In genomic region chr3:119469378-119470189, GRCh38 we compare ENCODE assay signal across 8 cellular contexts. TPM values are rescaled to one million over a fixed set of nuclear protein-coding genes. Genes with fewer than 3 reads are reported as not detected.
A peak's percentile ranks its signal among the peaks of the same experiment; 100 is the strongest.
DNase-seq lines count a peak whose midpoint lies in the region; ATAC-seq and TF ChIP-seq lines count a peak whose summit lies in the region.

No MANE protein-coding gene starts in this region.

- no peak overlapping the region for H3K27ac ChIP-seq in GM23248
- H3K27ac ChIP-seq in breast epithelium, result peak overlapping the region; percentile 67 to 84
- H3K27ac ChIP-seq in left lung, result peak overlapping the region; percentile 68 to 77

- peak overlapping the region; percentile 99 for H2AFZ ChIP-seq in GM23248

- ATAC-seq in left lung, result peak; percentile 28

- H3K27me3 ChIP-seq in GM23248 (replicated peaks; ENCODE audit: insufficient read depth), result no peaks in the 10 kb centered on the region
- no peaks in the 10 kb centered on the region for H3K27me3 ChIP-seq in breast epithelium
- no peaks in the 10 kb centered on the region for H3K27me3 ChIP-seq in left lung

- peak; percentile 40 for DNase-seq in G401 (ENCODE audit: low spot score)
- DNase-seq in GM23248, result peak; percentile 58
- peak; percentile 49 for DNase-seq in NCI-H146 treated with DMSO at 0.1 percent for 48 hours (lab: John Stamatoyannopoulos, UW; ENCODE audit: unreplicated experiment)
- no peak for DNase-seq in breast epithelium (ENCODE audit: low spot score in 2 of 2)
- DNase-seq in left lung, result peak in 1 of 2 donors; percentile 43
- DNase-seq in superior temporal gyrus (ENCODE audit: extremely low spot score), result peak; percentile 22
- DNase-seq in cerebellum (ENCODE audit: low spot score), result no peak
- DNase-seq in iPS-NIHi7 (ENCODE audit: extremely low spot score), result no peak

- H3K4me3 ChIP-seq in GM23248, result peak overlapping the region; percentile 92
- H3K4me3 ChIP-seq in breast epithelium, result peak overlapping the region; percentile 88 to 97 (median 91)
- peak overlapping the region; percentile 76 to 94 for H3K4me3 ChIP-seq in left lung

- peak overlapping the region; percentile 71 for H3K9ac ChIP-seq in GM23248

- no peak for TF ChIP-seq CTCF in breast epithelium (IDR thresholded peaks at IDR 0.05)
- TF ChIP-seq CTCF in left lung (IDR thresholded peaks at IDR 0.05), result no peak

- no peaks in the 10 kb centered on the region for H3F3A ChIP-seq in GM23248 (ENCODE audit: insufficient read depth)

- H3K36me3 ChIP-seq in GM23248 (ENCODE audit: low read depth) (no peaks in the 10 kb centered on the region), breast epithelium (no peaks in the 10 kb centered on the region), left lung (peaks cover 0 to 33% of the 10 kb centered on the region in 2 donors)

- intact Hi-C loops in breast epithelium (cut with DNase I; ENCODE audit: low total_unique reads), result no loop called here
- intact Hi-C loops in left lung (cut with DNase I), result no loop called here

- H3K9me2 ChIP-seq in GM23248 (ENCODE audit: insufficient read depth), result no peaks in the 10 kb centered on the region

- peaks cover 6% of the 10 kb centered on the region for H3K4me1 ChIP-seq in GM23248 (ENCODE audit: insufficient read depth)
- H3K4me1 ChIP-seq in breast epithelium, result no peaks in the 10 kb centered on the region
- H3K4me1 ChIP-seq in left lung, result peaks cover 9 to 23% of the 10 kb centered on the region in 2 donors

- in situ Hi-C loops in G401 (cut with HindIII; ENCODE audit: low sequenced_read_pairs) (no loop called here), GM23248 (cut with MboI) (no loop called here)

- H3K4me2 ChIP-seq in GM23248 (ENCODE audit: unreplicated experiment), result peak overlapping the region; percentile 87

- H4K20me1 ChIP-seq in GM23248 (ENCODE audit: insufficient read depth), result no peaks in the 10 kb centered on the region

- 6 to 7% methylated on average over 17 of the region's 17 CpGs for WGBS in GM23248 (ENCODE audit: low coverage in 1 of 2, low lambda C conversion rate in 2 of 2, missing lambda C conversion rate in 2 of 2), 2 experiments

- H3K9me3 ChIP-seq in GM23248 (ENCODE audit: low read depth) (no peaks in the 10 kb centered on the region), breast epithelium (no peaks in the 10 kb centered on the region), left lung (no peaks in the 10 kb centered on the region)

- no peak for TF ChIP-seq POLR2A in breast epithelium (IDR thresholded peaks at IDR 0.05)

- peaks cover 9% of the 10 kb centered on the region; the same call in 1 of the 2 replicates for H3K79me2 ChIP-seq in GM23248 (ENCODE audit: insufficient read depth)

RNA-seq across cellular contexts. Expression of gene POGLUT1, which starts 0.8 kb away (rescaled TPM):
- total RNA-seq in G401 (2014; rRNA removed; shearing (Covaris generic)), result 5.5 and 31.4 TPM in 2 replicates
- 10.9 and 20.8 TPM in 2 replicates for total RNA-seq in GM23248 (2014; rRNA removed; shearing (Covaris generic))
- 18.7 and 24.5 TPM in 2 replicates for polyA plus RNA-seq in GM23248 (2016; fragmentation: Nextera tagmentation; extraction: Ambion mirVana)
- total RNA-seq in breast epithelium, result 10 to 100 TPM; 13.0 to 28.8 (median 16.4) TPM
- total RNA-seq in left lung, result 10 to 100 TPM; 15.3 to 21.7 TPM
- 21.1 TPM for total RNA-seq in cerebellum

RNA-seq across cellular contexts. Expression of gene TMEM39A, which starts 6.2 kb away (rescaled TPM):
- 26.6 and 31.2 TPM in 2 replicates for total RNA-seq in G401 (2014; rRNA removed; shearing (Covaris generic))
- total RNA-seq in GM23248 (2014; rRNA removed; shearing (Covaris generic)), result 78.8 and 105 TPM in 2 replicates
- 37.9 and 41.1 TPM in 2 replicates for polyA plus RNA-seq in GM23248 (2016; fragmentation: Nextera tagmentation; extraction: Ambion mirVana)
- total RNA-seq in breast epithelium (10 to 100 TPM; 30.2 to 53.7 (median 36.4) TPM), left lung (10 to 100 TPM; 56.6 to 65.0 TPM), cerebellum (32.7 TPM)

RNA-seq across cellular contexts. Expression of gene TIMMDC1, which starts 28.8 kb away (rescaled TPM):
- total RNA-seq in G401 (2014; rRNA removed; shearing (Covaris generic)), result 62.2 and 69.2 TPM in 2 replicates
- 45.3 and 54.3 TPM in 2 replicates for total RNA-seq in GM23248 (2014; rRNA removed; shearing (Covaris generic))
- 160 and 163 TPM in 2 replicates for polyA plus RNA-seq in GM23248 (2016; fragmentation: Nextera tagmentation; extraction: Ambion mirVana)
- total RNA-seq in breast epithelium (10 to 100 TPM; 40.8 to 54.1 (median 47.1) TPM), left lung (100 to 1,000 TPM; 107 to 113 TPM), cerebellum (36.6 TPM)

Comparison
In these comparisons a context has a peak if more than half of its experiments do, and no peak if none do; other contexts are left out.
1. DNase-seq: peak in G401 (single experiment), GM23248 (single experiment), NCI-H146 treated with DMSO at 0.1 percent for 48 hours (single experiment) and superior temporal gyrus (single experiment); none in breast epithelium (0 of 2), cerebellum (single experiment) and iPS-NIHi7 (single experiment).
2. Peak in every context shown above with its lines, with median percentiles within 50 percentile points of each other: H3K4me3 ChIP-seq.